8 cellular contexts compared by ENCODE assay signal in genomic region chr12:50734409-50735263, GRCh38. TPM values are rescaled to one million over a fixed set of nuclear protein-coding genes. Genes with fewer than 3 reads are reported as not detected.
DNase-seq lines count a peak whose midpoint lies in the region; ATAC-seq and TF ChIP-seq lines count a peak whose summit lies in the region.

No MANE protein-coding gene starts in this region.

- no peaks in the 10 kb centered on the region for H3K79me2 ChIP-seq in Karpas-422 (ENCODE audit: low read length)

- H3K36me3 ChIP-seq in Karpas-422 (ENCODE audit: insufficient read depth, low read length): peaks cover 16% of the 10 kb centered on the region; the same call in 1 of the 2 replicates
- H3K36me3 ChIP-seq in right atrium auricular region: peaks cover 86% of the 10 kb centered on the region

- DNase-seq in NCI-H748 (lab: John Stamatoyannopoulos, UW; ENCODE audit: unreplicated experiment) (peak; percentile 52), NCI-H748 treated with DMSO at 0.1 percent for 48 hours (lab: John Stamatoyannopoulos, UW) (no peak), Karpas-422 (peak; percentile 77), right atrium auricular region (ENCODE audit: low spot score) (peak; percentile 50)
- DNase-seq in stimulated activated naive CD8-positive, alpha-beta T cell treated with anti-CD3 and anti-CD28 coated beads, Interleukin-15, amount 100 ng/mL, for 72 hours: peak in 1 of 2 donors; percentile 26
- no peak for DNase-seq in activated T-helper 2 cell treated with anti-CD3 and anti-CD28 coated beads, Interferon-gamma antibody, Interleukin-2, Interleukin-4, amounts not matched to agents 10 μg/mL and 5 μg/mL and 100 μg/mL, durations not matched to agents 14 hours and 24 hours and 36 hours (ENCODE audit: low spot score)

- TF ChIP-seq CTCF in WI38 (IDR thresholded peaks at IDR 0.05; ENCODE audit: low read depth, low read length) (peak; percentile 41), right atrium auricular region (IDR thresholded peaks at IDR 0.05) (peak; percentile 18 to 66)

- peak; percentile 46 for ATAC-seq in stimulated activated naive CD8-positive, alpha-beta T cell treated with anti-CD3 and anti-CD28 coated beads, Interleukin-15, amount 100 ng/mL, for 72 hours
- ATAC-seq in HG03460 (IDR thresholded peaks at IDR 0.05; ENCODE audit: unreplicated experiment): no peak

- H3K27ac Mint-ChIP-seq in stimulated activated naive CD8-positive, alpha-beta T cell treated with anti-CD3 and anti-CD28 coated beads, Interleukin-15, amount 100 ng/mL, for 72 hours: peak overlapping the region in 1 of 2 donors; percentile 19
- H3K27ac Mint-ChIP-seq in activated T-helper 2 cell treated with anti-CD3 and anti-CD28 coated beads, Interferon-gamma antibody, Interleukin-2, Interleukin-4, amounts not matched to agents 10 μg/mL and 5 μg/mL and 100 μg/mL, durations not matched to agents 14 hours and 24 hours and 36 hours: no peak overlapping the region

- H3K4me1 Mint-ChIP-seq in stimulated activated naive CD8-positive, alpha-beta T cell treated with anti-CD3 and anti-CD28 coated beads, Interleukin-15, amount 100 ng/mL, for 72 hours: no peaks in the 10 kb centered on the region
- H3K4me1 Mint-ChIP-seq in activated T-helper 2 cell treated with anti-CD3 and anti-CD28 coated beads, Interferon-gamma antibody, Interleukin-2, Interleukin-4, amounts not matched to agents 10 μg/mL and 5 μg/mL and 100 μg/mL, durations not matched to agents 14 hours and 24 hours and 36 hours (ENCODE audit: low read depth): no peaks in the 10 kb centered on the region

- H3K36me3 Mint-ChIP-seq in activated T-helper 2 cell treated with anti-CD3 and anti-CD28 coated beads, Interferon-gamma antibody, Interleukin-2, Interleukin-4, amounts not matched to agents 10 μg/mL and 5 μg/mL and 100 μg/mL, durations not matched to agents 14 hours and 24 hours and 36 hours (ENCODE audit: low read depth): peaks cover 54% of the 10 kb centered on the region

- H4K20me1 ChIP-seq in Karpas-422 (ENCODE audit: insufficient read depth, low read depth, low read length): no peaks in the 10 kb centered on the region

- H3K9ac ChIP-seq in Karpas-422 (ENCODE audit: low read length): no peak overlapping the region

- H3K27me3 ChIP-seq in Karpas-422 (ENCODE audit: low read length): no peaks in the 10 kb centered on the region
- no peaks in the 10 kb centered on the region for H3K27me3 ChIP-seq in right atrium auricular region

- H3K4me3 ChIP-seq in Karpas-422 (ENCODE audit: low read length) (no peak overlapping the region), WI38 (ENCODE audit: low read depth, low read length) (no peak overlapping the region), right atrium auricular region (no peak overlapping the region)

- H2AFZ ChIP-seq in Karpas-422 (ENCODE audit: low read length): no peak overlapping the region

- H3K9me3 ChIP-seq in Karpas-422 (ENCODE audit: low read length): no peaks in the 10 kb centered on the region
- H3K9me3 ChIP-seq in right atrium auricular region: no peaks in the 10 kb centered on the region

- H3K4me2 ChIP-seq in Karpas-422 (ENCODE audit: low read depth, low read length, poor library complexity, severe bottlenecking): no peak overlapping the region

- intact Hi-C loops in activated T-helper 2 cell treated with anti-CD3 and anti-CD28 coated beads, Interferon-gamma antibody, Interleukin-2, Interleukin-4, amounts not matched to agents 10 μg/mL and 5 μg/mL and 100 μg/mL, durations not matched to agents 14 hours and 24 hours and 36 hours (cut with micrococcal nuclease): loop anchor here (10.0 kb wide), 1 partner anchor 230 kb away; the partner anchor contains the start of gene DIP2B

- H3K27ac ChIP-seq in Karpas-422 (ENCODE audit: low read length): no peak overlapping the region
- H3K27ac ChIP-seq in right atrium auricular region: no peak overlapping the region

- no peaks in the 10 kb centered on the region for H3K27me3 Mint-ChIP-seq in stimulated activated naive CD8-positive, alpha-beta T cell treated with anti-CD3 and anti-CD28 coated beads, Interleukin-15, amount 100 ng/mL, for 72 hours
- H3K27me3 Mint-ChIP-seq in activated T-helper 2 cell treated with anti-CD3 and anti-CD28 coated beads, Interferon-gamma antibody, Interleukin-2, Interleukin-4, amounts not matched to agents 10 μg/mL and 5 μg/mL and 100 μg/mL, durations not matched to agents 14 hours and 24 hours and 36 hours (ENCODE audit: low read depth): no peaks in the 10 kb centered on the region

- no peaks in the 10 kb centered on the region for H3K9me2 ChIP-seq in Karpas-422 (replicated peaks; ENCODE audit: insufficient read depth, low read length)

- H3K4me1 ChIP-seq in Karpas-422 (ENCODE audit: low read length) (no peaks in the 10 kb centered on the region), right atrium auricular region (no peaks in the 10 kb centered on the region)

- H3K9me3 Mint-ChIP-seq in stimulated activated naive CD8-positive, alpha-beta T cell treated with anti-CD3 and anti-CD28 coated beads, Interleukin-15, amount 100 ng/mL, for 72 hours: no peaks in the 10 kb centered on the region
- H3K9me3 Mint-ChIP-seq in activated T-helper 2 cell treated with anti-CD3 and anti-CD28 coated beads, Interferon-gamma antibody, Interleukin-2, Interleukin-4, amounts not matched to agents 10 μg/mL and 5 μg/mL and 100 μg/mL, durations not matched to agents 14 hours and 24 hours and 36 hours: no peaks in the 10 kb centered on the region

- H3K4me3 Mint-ChIP-seq in stimulated activated naive CD8-positive, alpha-beta T cell treated with anti-CD3 and anti-CD28 coated beads, Interleukin-15, amount 100 ng/mL, for 72 hours: no peak overlapping the region
- no peak overlapping the region for H3K4me3 Mint-ChIP-seq in activated T-helper 2 cell treated with anti-CD3 and anti-CD28 coated beads, Interferon-gamma antibody, Interleukin-2, Interleukin-4, amounts not matched to agents 10 μg/mL and 5 μg/mL and 100 μg/mL, durations not matched to agents 14 hours and 24 hours and 36 hours (ENCODE audit: low read depth)

RNA-seq across cellular contexts. Expression of gene ATF1, which starts 29.3 kb away (rescaled TPM):
- total RNA-seq in Karpas-422 (2014; rRNA removed; shearing (Covaris generic); ENCODE audit: low replicate concordance): 32.6 and 105 TPM in 2 replicates
- 10 to 100 TPM; 10.0 to 17.5 TPM for total RNA-seq in right atrium auricular region
- 58.8 and 63.0 TPM in 2 replicates for total RNA-seq in activated T-helper 2 cell treated with anti-CD3 and anti-CD28 coated beads, Interferon-gamma antibody, Interleukin-2, Interleukin-4, amounts not matched to agents 10 μg/mL and 5 μg/mL and 100 μg/mL, durations not matched to agents 14 hours and 24 hours and 36 hours

Comparison
In these comparisons a context has a peak if more than half of its experiments do, and no peak if none do; other contexts are left out.
1. DNase-seq: peak in NCI-H748 (single experiment), Karpas-422 (single experiment) and right atrium auricular region (single experiment); none in NCI-H748 treated with DMSO at 0.1 percent for 48 hours (single experiment) and activated T-helper 2 cell treated with anti-CD3 and anti-CD28 coated beads, Interferon-gamma antibody, Interleukin-2, Interleukin-4, amounts not matched to agents 10 μg/mL and 5 μg/mL and 100 μg/mL, durations not matched to agents 14 hours and 24 hours and 36 hours (single experiment).